In genomic region chr2:105771841-105772240, GRCh38 we compare ENCODE assay signal across 11 cellular contexts. TPM values are rescaled to one million over a fixed set of nuclear protein-coding genes. Genes with fewer than 3 reads are reported as not detected.
DNase-seq lines count a peak whose midpoint lies in the region; ATAC-seq and TF ChIP-seq lines count a peak whose summit lies in the region.
"Had no signal": no experiment of that assay in that cellular context is flagged by ENCODE, and none has a peak within 500 bp of the region (broad histone marks: within the 10 kb centered on the region; RNA-seq: fewer than 3 reads in every experiment).

No MANE protein-coding gene starts in this region.

- CTCF ChIA-PET in activated CD4-positive, alpha-beta T cell treated with anti-CD3 and anti-CD28 coated beads for 36 hours (lab: Charles Lee) = interaction anchor here (0.6 to 1.6 kb wide), 7 partner anchors 8 to 421 kb away, joined by 3 to 9 read pairs (median 3); no protein-coding TSS in a partner anchor

- 58 to 73% methylated on average over 9 of the region's 9 CpGs for WGBS in lung, 2 donors

- DNase-seq in activated CD4-positive, alpha-beta T cell treated with anti-CD3 and anti-CD28 coated beads for 36 hours = no peak
- no peak for DNase-seq in activated CD4-positive, alpha-beta T cell treated with anti-CD3 and anti-CD28 coated beads, Interleukin-2, amount 50 U/mL, for 1 hour
- DNase-seq in coronary artery (ENCODE audit: low spot score) (peak; percentile 33), lung (ENCODE audit: low spot score) (no peak), activated gamma-delta T cell (lab: John Stamatoyannopoulos, UW) (no peak)
- DNase-seq: NCI-H1694, nucleus accumbens had no signal

- H3K9me3 ChIP-seq in lung (ENCODE audit: control insufficient read depth in 2 of 2, insufficient read depth in 1 of 2, low read length in 1 of 2) (no peaks in the 10 kb centered on the region), stomach smooth muscle (ENCODE audit: control insufficient read depth in 2 of 2, low read length in 2 of 2) (no peaks in the 10 kb centered on the region)

- H3K4me1 Mint-ChIP-seq in activated CD4-positive, alpha-beta T cell treated with anti-CD3 and anti-CD28 coated beads for 36 hours = peaks cover 96% of the 10 kb centered on the region

- no peaks in the 10 kb centered on the region for H3K27me3 ChIP-seq in lung (ENCODE audit: control insufficient read depth, insufficient read depth)
- H3K27me3 ChIP-seq in stomach smooth muscle (ENCODE audit: control insufficient read depth in 1 of 2, insufficient read depth in 2 of 2, low read length in 2 of 2) = no peaks in the 10 kb centered on the region

- no peak for ATAC-seq in activated CD4-positive, alpha-beta T cell treated with anti-CD3 and anti-CD28 coated beads for 36 hours
- ATAC-seq in lung (ENCODE audit: insufficient read depth, low FRiP score) (no peak), HG03135 (IDR thresholded peaks at IDR 0.05; ENCODE audit: unreplicated experiment) (no peak), GM21423 (IDR thresholded peaks at IDR 0.05; ENCODE audit: unreplicated experiment) (no peak)
- ATAC-seq: HCT116 had no signal

- H3K27ac ChIP-seq in coronary artery = peak overlapping the region; percentile 3 to 51
- H3K27ac ChIP-seq in lung (ENCODE audit: low read depth in 1 of 2, low read length in 1 of 2) = peak overlapping the region; percentile 6 to 20
- peak overlapping the region; percentile 11 for H3K27ac ChIP-seq in stomach smooth muscle (ENCODE audit: low read length)

- no peaks in the 10 kb centered on the region for H3K9me3 Mint-ChIP-seq in activated CD4-positive, alpha-beta T cell treated with anti-CD3 and anti-CD28 coated beads for 36 hours (ENCODE audit: low read depth)

- H3K9ac ChIP-seq in stomach smooth muscle (ENCODE audit: low read length in 2 of 2) = no peak overlapping the region

- H3K36me3 ChIP-seq in lung (ENCODE audit: control insufficient read depth in 2 of 2, insufficient read depth in 2 of 2, low read length in 2 of 2) (peaks cover 0 to 2% of the 10 kb centered on the region in 2 donors), stomach smooth muscle (ENCODE audit: control insufficient read depth in 2 of 2, insufficient read depth in 2 of 2, low read length in 2 of 2) (peaks cover 0 to 3% of the 10 kb centered on the region in 2 donors)

- H3K27me3 Mint-ChIP-seq in activated CD4-positive, alpha-beta T cell treated with anti-CD3 and anti-CD28 coated beads for 36 hours = no peaks in the 10 kb centered on the region

- peaks cover 11 to 21% of the 10 kb centered on the region in 2 donors for H3K4me1 ChIP-seq in lung (ENCODE audit: control insufficient read depth in 2 of 2, insufficient read depth in 2 of 2, low read length in 2 of 2)
- H3K4me1 ChIP-seq in stomach smooth muscle (ENCODE audit: control insufficient read depth, insufficient read depth, low read length) = peaks cover 32% of the 10 kb centered on the region

- intact Hi-C loops in activated CD4-positive, alpha-beta T cell treated with anti-CD3 and anti-CD28 coated beads for 36 hours (cut with DNase I, micrococcal nuclease) = no loop called here

- peaks cover 53% of the 10 kb centered on the region for H3K36me3 Mint-ChIP-seq in activated CD4-positive, alpha-beta T cell treated with anti-CD3 and anti-CD28 coated beads for 36 hours (ENCODE audit: low read depth)

- no peak for TF ChIP-seq CTCF in coronary artery (IDR thresholded peaks at IDR 0.05)
- TF ChIP-seq CTCF in lung (IDR thresholded peaks at IDR 0.05; ENCODE audit: control extremely low read depth, extremely low read depth) = no peak

- no peak overlapping the region for H3K4me3 Mint-ChIP-seq in activated CD4-positive, alpha-beta T cell treated with anti-CD3 and anti-CD28 coated beads for 36 hours

- POLR2A ChIA-PET in activated CD4-positive, alpha-beta T cell treated with anti-CD3 and anti-CD28 coated beads for 36 hours (lab: Charles Lee) = interaction anchor here (0.6 kb wide), 1 partner anchor 26 kb away, joined by 4 read pairs; no protein-coding TSS in a partner anchor

- H3K4me3 ChIP-seq in coronary artery (peak overlapping the region; percentile 33), lung (no peak overlapping the region), stomach smooth muscle (ENCODE audit: low read length in 2 of 2) (peak overlapping the region in 1 of 2 donors; percentile 22)

- H3K27ac Mint-ChIP-seq in activated CD4-positive, alpha-beta T cell treated with anti-CD3 and anti-CD28 coated beads for 36 hours = peak overlapping the region; percentile 85

RNA-seq across cellular contexts. Expression of gene NCK2, which starts 27.1 kb away (rescaled TPM):
- total RNA-seq in activated CD4-positive, alpha-beta T cell treated with anti-CD3 and anti-CD28 coated beads for 36 hours = 10 to 100 TPM; 84.7 to 87.5 TPM
- total RNA-seq in lung = 10 to 100 TPM; 32.3 to 54.4 TPM
- 10 to 100 TPM; 19.3 to 35.6 TPM for polyA plus RNA-seq in lung
